In the genomic region with DNA sequence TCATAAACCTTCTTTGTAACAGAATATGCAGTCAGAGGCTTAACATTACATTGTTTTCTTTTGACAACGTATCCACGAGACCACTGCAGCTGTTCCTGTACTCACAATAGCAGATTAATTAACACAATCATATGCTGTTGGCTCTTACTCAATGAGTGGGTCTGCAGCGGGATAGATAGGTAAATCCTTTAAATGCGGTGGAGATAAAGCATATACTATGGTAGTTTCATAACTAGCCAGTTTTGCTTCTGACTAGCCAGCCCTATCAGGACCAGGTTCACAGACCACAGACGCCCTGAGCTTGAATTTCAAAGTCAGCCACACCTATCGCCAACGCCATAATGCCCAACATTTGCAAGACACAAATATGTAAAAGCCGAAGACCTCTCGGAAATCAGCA, we compare ENCODE assay signal across 1 cellular context.
TF ChIP-seq lines count a peak whose summit lies in the region.

No MANE protein-coding gene starts in this region.

TF ChIP-seq in GM23338, 12 proteins besides CTCF, POLR2A, EP300 and RAD21 (continued from another document):
- TF ChIP-seq, protein P1, sequence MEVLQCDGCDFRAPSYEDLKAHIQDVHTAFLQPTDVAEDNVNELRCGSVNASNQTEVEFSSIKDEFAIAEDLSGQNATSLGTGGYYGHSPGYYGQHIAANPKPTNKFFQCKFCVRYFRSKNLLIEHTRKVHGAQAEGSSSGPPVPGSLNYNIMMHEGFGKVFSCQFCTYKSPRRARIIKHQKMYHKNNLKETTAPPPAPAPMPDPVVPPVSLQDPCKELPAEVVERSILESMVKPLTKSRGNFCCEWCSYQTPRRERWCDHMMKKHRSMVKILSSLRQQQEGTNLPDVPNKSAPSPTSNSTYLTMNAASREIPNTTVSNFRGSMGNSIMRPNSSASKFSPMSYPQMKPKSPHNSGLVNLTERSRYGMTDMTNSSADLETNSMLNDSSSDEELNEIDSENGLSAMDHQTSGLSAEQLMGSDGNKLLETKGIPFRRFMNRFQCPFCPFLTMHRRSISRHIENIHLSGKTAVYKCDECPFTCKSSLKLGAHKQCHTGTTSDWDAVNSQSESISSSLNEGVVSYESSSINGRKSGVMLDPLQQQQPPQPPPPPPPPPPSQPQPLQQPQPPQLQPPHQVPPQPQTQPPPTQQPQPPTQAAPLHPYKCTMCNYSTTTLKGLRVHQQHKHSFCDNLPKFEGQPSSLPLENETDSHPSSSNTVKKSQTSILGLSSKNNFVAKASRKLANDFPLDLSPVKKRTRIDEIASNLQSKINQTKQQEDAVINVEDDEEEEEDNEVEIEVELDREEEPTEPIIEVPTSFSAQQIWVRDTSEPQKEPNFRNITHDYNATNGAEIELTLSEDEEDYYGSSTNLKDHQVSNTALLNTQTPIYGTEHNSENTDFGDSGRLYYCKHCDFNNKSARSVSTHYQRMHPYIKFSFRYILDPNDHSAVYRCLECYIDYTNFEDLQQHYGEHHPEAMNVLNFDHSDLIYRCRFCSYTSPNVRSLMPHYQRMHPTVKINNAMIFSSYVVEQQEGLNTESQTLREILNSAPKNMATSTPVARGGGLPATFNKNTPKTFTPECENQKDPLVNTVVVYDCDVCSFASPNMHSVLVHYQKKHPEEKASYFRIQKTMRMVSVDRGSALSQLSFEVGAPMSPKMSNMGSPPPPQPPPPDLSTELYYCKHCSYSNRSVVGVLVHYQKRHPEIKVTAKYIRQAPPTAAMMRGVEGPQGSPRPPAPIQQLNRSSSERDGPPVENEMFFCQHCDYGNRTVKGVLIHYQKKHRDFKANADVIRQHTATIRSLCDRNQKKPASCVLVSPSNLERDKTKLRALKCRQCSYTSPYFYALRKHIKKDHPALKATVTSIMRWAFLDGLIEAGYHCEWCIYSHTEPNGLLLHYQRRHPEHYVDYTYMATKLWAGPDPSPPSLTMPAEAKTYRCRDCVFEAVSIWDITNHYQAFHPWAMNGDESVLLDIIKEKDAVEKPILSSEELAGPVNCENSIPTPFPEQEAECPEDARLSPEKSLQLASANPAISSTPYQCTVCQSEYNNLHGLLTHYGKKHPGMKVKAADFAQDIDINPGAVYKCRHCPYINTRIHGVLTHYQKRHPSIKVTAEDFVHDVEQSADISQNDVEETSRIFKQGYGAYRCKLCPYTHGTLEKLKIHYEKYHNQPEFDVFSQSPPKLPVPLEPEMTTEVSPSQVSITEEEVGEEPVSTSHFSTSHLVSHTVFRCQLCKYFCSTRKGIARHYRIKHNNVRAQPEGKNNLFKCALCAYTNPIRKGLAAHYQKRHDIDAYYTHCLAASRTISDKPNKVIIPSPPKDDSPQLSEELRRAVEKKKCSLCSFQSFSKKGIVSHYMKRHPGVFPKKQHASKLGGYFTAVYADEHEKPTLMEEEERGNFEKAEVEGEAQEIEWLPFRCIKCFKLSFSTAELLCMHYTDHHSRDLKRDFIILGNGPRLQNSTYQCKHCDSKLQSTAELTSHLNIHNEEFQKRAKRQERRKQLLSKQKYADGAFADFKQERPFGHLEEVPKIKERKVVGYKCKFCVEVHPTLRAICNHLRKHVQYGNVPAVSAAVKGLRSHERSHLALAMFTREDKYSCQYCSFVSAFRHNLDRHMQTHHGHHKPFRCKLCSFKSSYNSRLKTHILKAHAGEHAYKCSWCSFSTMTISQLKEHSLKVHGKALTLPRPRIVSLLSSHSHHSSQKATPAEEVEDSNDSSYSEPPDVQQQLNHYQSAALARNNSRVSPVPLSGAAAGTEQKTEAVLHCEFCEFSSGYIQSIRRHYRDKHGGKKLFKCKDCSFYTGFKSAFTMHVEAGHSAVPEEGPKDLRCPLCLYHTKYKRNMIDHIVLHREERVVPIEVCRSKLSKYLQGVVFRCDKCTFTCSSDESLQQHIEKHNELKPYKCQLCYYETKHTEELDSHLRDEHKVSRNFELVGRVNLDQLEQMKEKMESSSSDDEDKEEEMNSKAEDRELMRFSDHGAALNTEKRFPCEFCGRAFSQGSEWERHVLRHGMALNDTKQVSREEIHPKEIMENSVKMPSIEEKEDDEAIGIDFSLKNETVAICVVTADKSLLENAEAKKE (CRISPR knock-in tag; IDR thresholded peaks at IDR 0.05) = no peak
- TF ChIP-seq JUNB (IDR thresholded peaks at IDR 0.05; ENCODE audit: unreplicated experiment) (no peak), POLR2AphosphoS5 (IDR thresholded peaks at IDR 0.05; ENCODE audit: low read depth) (no peak)
